Comparison of ENCODE assay signal across 12 cellular contexts in genomic region chr11:86483591-86484163, GRCh38.
DNase-seq lines count a peak whose midpoint lies in the region; ATAC-seq, FAIRE-seq and TF ChIP-seq lines count a peak whose summit lies in the region.
"Had no signal": no experiment of that assay in that cellular context is flagged by ENCODE, and none has a peak within 500 bp of the region (broad histone marks: within the 10 kb centered on the region; RNA-seq: fewer than 3 reads in every experiment).

No MANE protein-coding gene starts in this region.

- FAIRE-seq in urothelium cell line (lab: Jason Lieb, UNC): peak; percentile 37
- FAIRE-seq: A204.1 had no signal

- ATAC-seq in omental fat pad (ENCODE audit: low FRiP score): peak; percentile 35

- peak overlapping the region; percentile 72 for H3K27ac ChIP-seq in epithelial cell of prostate

- TF ChIP-seq CTCF in omental fat pad (IDR thresholded peaks at IDR 0.05): no peak

- DNase-seq in NCI-H446 (lab: John Stamatoyannopoulos, UW) (peak; percentile 89 to 93), NCI-H446 treated with DMSO at 0.1 percent for 48 hours (lab: John Stamatoyannopoulos, UW) (no peak), epithelial cell of prostate (ENCODE audit: low read depth, low spot score) (no peak), omental fat pad (ENCODE audit: low spot score) (no peak), urothelium cell line (ENCODE audit: low spot score) (peak; percentile 57), NCI-H524 treated with DMSO at 0.1 percent for 48 hours (lab: John Stamatoyannopoulos, UW) (no peak), medulla oblongata (ENCODE audit: extremely low spot score) (no peak)
- DNase-seq in activated T-cell treated with anti-CD3 and anti-CD28 coated beads, Interleukin-2, amount 50 U/mL, for 1 hour: no peak
- DNase-seq: activated CD4-positive, alpha-beta T cell treated with anti-CD3 and anti-CD28 coated beads, Interleukin-2, amount 10 ng/mL, durations not matched to agents 7 days and 5 days; NCI-H1930; transverse colon had no signal

Comparison
In these comparisons a context has a peak if more than half of its experiments do, and no peak if none do; other contexts are left out.
1. DNase-seq: peak in NCI-H446 (2 of 2) and urothelium cell line (single experiment); none in NCI-H446 treated with DMSO at 0.1 percent for 48 hours (single experiment), epithelial cell of prostate (single experiment), omental fat pad (single experiment), activated T-cell treated with anti-CD3 and anti-CD28 coated beads, Interleukin-2, amount 50 U/mL, for 1 hour (single experiment), NCI-H524 treated with DMSO at 0.1 percent for 48 hours (single experiment) and medulla oblongata (single experiment).